In genomic region chrX:50169717-50170116, GRCh38 we compare ENCODE assay signal across 24 cellular contexts. TPM values are rescaled to one million over a fixed set of nuclear protein-coding genes. Genes with fewer than 3 reads are reported as not detected.
A peak's percentile ranks its signal among the peaks of the same experiment; 100 is the strongest.
DNase-seq lines count a peak whose midpoint lies in the region; ATAC-seq, FAIRE-seq and TF ChIP-seq lines count a peak whose summit lies in the region.
"Had no signal": no experiment of that assay in that cellular context is flagged by ENCODE, and none has a peak within 500 bp of the region (broad histone marks: within the 10 kb centered on the region; RNA-seq: fewer than 3 reads in every experiment).

No MANE protein-coding gene starts in this region.

- no peak overlapping the region for H4K91ac ChIP-seq in H1 (replicated peaks; ENCODE audit: insufficient read length, low read length)

- H4K5ac ChIP-seq in H1 (ENCODE audit: insufficient read length, low read depth, low read length), result no peak overlapping the region

- H3K4me2 ChIP-seq in OCI-LY3 (ENCODE audit: low read length) (peak overlapping the region; percentile 70; the same call in 1 of the 2 replicates), H1 (ENCODE audit: insufficient read depth in 1 of 2, low read depth in 2 of 2, low read length in 2 of 2) (no peak overlapping the region)
- H3K4me2 ChIP-seq: BLaER1 had no signal

- H2BK15ac ChIP-seq in H1 (ENCODE audit: low read length), result no peak overlapping the region

- H3K4me1 ChIP-seq in OCI-LY3 (ENCODE audit: low read length), result peaks cover 23% of the 10 kb centered on the region
- H3K4me1 ChIP-seq in H1 (replicated peaks in 1 of 4; ENCODE audit: control insufficient read depth in 3 of 4, insufficient read depth in 4 of 4, low read length in 3 of 4), result 0 out of 7 replicates have a peak, but pooled peaks cover 0 to 3% (median 0%) of the 10 kb centered on the region in 4 experiments
- no peaks in the 10 kb centered on the region for H3K4me1 ChIP-seq in CD4-positive, alpha-beta memory T cell (ENCODE audit: insufficient read depth, low read length)
- H3K4me1 ChIP-seq: BE2C, BLaER1, Caco-2 had no signal

- no peak overlapping the region for H3K23ac ChIP-seq in H1 (ENCODE audit: insufficient read length)

- H3K4me1 Mint-ChIP-seq in activated T-helper 2 cell treated with anti-CD3 and anti-CD28 coated beads, Interferon-gamma antibody, Interleukin-2, Interleukin-4, amounts not matched to agents 10 μg/mL and 5 μg/mL and 100 μg/mL, durations not matched to agents 14 hours and 24 hours and 36 hours (ENCODE audit: low read depth), result peaks cover 13% of the 10 kb centered on the region
- peaks cover 0 to 2% (median under 1%) of the 10 kb centered on the region in 4 donors for H3K4me1 Mint-ChIP-seq in CD4-positive, alpha-beta memory T cell
- H3K4me1 Mint-ChIP-seq: CD14-positive monocyte had no signal

- H4K20me1 ChIP-seq in OCI-LY3 (ENCODE audit: insufficient read depth, low read length) (no peaks in the 10 kb centered on the region), H1 (replicated peaks in 1 of 2; ENCODE audit: control insufficient read depth in 1 of 2, insufficient read depth in 2 of 2, low read length in 2 of 2) (no peaks in the 10 kb centered on the region)

- no peak overlapping the region for H4K8ac ChIP-seq in H1 (ENCODE audit: extremely low read depth, insufficient read depth, low read length)

- no peak overlapping the region for H2BK5ac ChIP-seq in H1 (ENCODE audit: low read depth, low read length)

- H3K27ac ChIP-seq in OCI-LY3 (ENCODE audit: low read length) (no peak overlapping the region), H1 (ENCODE audit: low read depth, low read length) (no peak overlapping the region)
- H3K27ac ChIP-seq in CD4-positive, alpha-beta memory T cell (ENCODE audit: low read depth, low read length), result no peak overlapping the region
- H3K27ac ChIP-seq: BLaER1 had no signal

- no peaks in the 10 kb centered on the region for H3K36me3 Mint-ChIP-seq in activated T-helper 2 cell treated with anti-CD3 and anti-CD28 coated beads, Interferon-gamma antibody, Interleukin-2, Interleukin-4, amounts not matched to agents 10 μg/mL and 5 μg/mL and 100 μg/mL, durations not matched to agents 14 hours and 24 hours and 36 hours (ENCODE audit: low read depth)
- H3K36me3 Mint-ChIP-seq in CD4-positive, alpha-beta memory T cell, result no peaks in the 10 kb centered on the region
- H3K36me3 Mint-ChIP-seq: CD14-positive monocyte; CD4-positive, CD25-positive, alpha-beta regulatory T cell; CD8-positive, alpha-beta T cell had no signal

- H2AK5ac ChIP-seq in H1 (ENCODE audit: low read depth, low read length), result no peak overlapping the region

- TF ChIP-seq EP300 in H1 (IDR thresholded peaks at IDR 0.05; ENCODE audit: borderline replicate concordance in 1 of 2, low read depth in 2 of 2, low read length in 2 of 2), result no peak

- H3K4me3 Mint-ChIP-seq in activated T-helper 2 cell treated with anti-CD3 and anti-CD28 coated beads, Interferon-gamma antibody, Interleukin-2, Interleukin-4, amounts not matched to agents 10 μg/mL and 5 μg/mL and 100 μg/mL, durations not matched to agents 14 hours and 24 hours and 36 hours (ENCODE audit: low read depth), result no peak overlapping the region
- no peak overlapping the region for H3K4me3 Mint-ChIP-seq in CD4-positive, alpha-beta memory T cell
- H3K4me3 Mint-ChIP-seq: CD14-positive monocyte; CD4-positive, CD25-positive, alpha-beta regulatory T cell; CD8-positive, alpha-beta T cell had no signal

- no peaks in the 10 kb centered on the region for H3K27me3 ChIP-seq in OCI-LY3 (ENCODE audit: low read depth, low read length)
- no peaks in the 10 kb centered on the region for H3K27me3 ChIP-seq in H1 (replicated peaks in 1 of 4; ENCODE audit: control insufficient read depth in 3 of 4, extremely low read depth in 1 of 4, insufficient read depth in 3 of 4, low read length in 3 of 4)
- no peaks in the 10 kb centered on the region for H3K27me3 ChIP-seq in CD4-positive, alpha-beta memory T cell (ENCODE audit: insufficient read depth, low read length)
- H3K27me3 ChIP-seq: BE2C had no signal

- CTCF ChIA-PET in H1 (lab: Charles Lee; ENCODE audit: partially characterized antibody), result no interaction called here
- CTCF ChIA-PET in CD4-positive, alpha-beta memory T cell (lab: Charles Lee; ENCODE audit: partially characterized antibody), result no interaction called here

- no peaks in the 10 kb centered on the region for H3K9me3 ChIP-seq in OCI-LY3 (ENCODE audit: insufficient read depth, low read length)
- no peaks in the 10 kb centered on the region; a peak in 1 of 4 replicates for H3K9me3 ChIP-seq in H1 (ENCODE audit: insufficient read depth in 2 of 2, low read depth in 1 of 2, low read length in 1 of 2)
- no peaks in the 10 kb centered on the region for H3K9me3 ChIP-seq in CD4-positive, alpha-beta memory T cell (ENCODE audit: control insufficient read depth in 1 of 2, low read length in 2 of 2)
- H3K9me3 ChIP-seq: BE2C, Caco-2 had no signal

- POLR2A ChIA-PET in H1 (lab: Charles Lee; ENCODE audit: partially characterized antibody), result interaction anchor here (1.0 kb wide), 1 partner anchor 11 kb away, joined by 3 read pairs; no protein-coding TSS in a partner anchor
- POLR2A ChIA-PET in CD4-positive, alpha-beta memory T cell (lab: Charles Lee; ENCODE audit: partially characterized antibody), result no interaction called here

- peaks cover 2% of the 10 kb centered on the region for H3K27me3 Mint-ChIP-seq in activated T-helper 2 cell treated with anti-CD3 and anti-CD28 coated beads, Interferon-gamma antibody, Interleukin-2, Interleukin-4, amounts not matched to agents 10 μg/mL and 5 μg/mL and 100 μg/mL, durations not matched to agents 14 hours and 24 hours and 36 hours (ENCODE audit: low read depth)
- H3K27me3 Mint-ChIP-seq in CD4-positive, alpha-beta memory T cell, result peaks cover 0 to 1% of the 10 kb centered on the region in 2 donors

- 95% methylated on average over 3 of the region's 3 CpGs; no CpG with 5 or more reads in 1 of the 2 experiments for WGBS in H1 (ENCODE audit: extremely low coverage in 1 of 2, insufficient coverage in 1 of 2, insufficient read length in 1 of 2, insufficient replicate concordance in 2 of 2, low coverage in 1 of 2, low lambda C conversion rate in 2 of 2, missing lambda C conversion rate in 1 of 2), 2 experiments

- no peak overlapping the region for H3K9ac ChIP-seq in OCI-LY3 (ENCODE audit: low read length)
- H3K9ac ChIP-seq in H1 (replicated peaks in 1 of 4; ENCODE audit: extremely low read depth in 1 of 4, low read depth in 3 of 4, low read length in 3 of 4), result no peak overlapping the region
- H3K9ac ChIP-seq: BLaER1 had no signal

- TF ChIP-seq CTCF in OCI-LY3 (IDR thresholded peaks at IDR 0.05; ENCODE audit: low read depth, low read length) (no peak), H1 (IDR thresholded peaks at IDR 0.05; ENCODE audit: control extremely low read depth in 1 of 3, insufficient read depth in 1 of 3, low read depth in 1 of 3, low read length in 3 of 3) (no peak)

- no peak overlapping the region for H3K4me3 ChIP-seq in OCI-LY3 (ENCODE audit: low read length)
- H3K4me3 ChIP-seq in H1 (ENCODE audit: extremely low read depth in 1 of 4, insufficient read depth in 2 of 4, low read depth in 3 of 4, low read length in 4 of 4), result no peak overlapping the region
- H3K4me3 ChIP-seq in CD4-positive, alpha-beta memory T cell (ENCODE audit: low read length in 2 of 2), result no peak overlapping the region
- H3K4me3 ChIP-seq: BLaER1 had no signal

- no peak overlapping the region for H2BK120ac ChIP-seq in H1 (replicated peaks; ENCODE audit: low read depth, low read length)

- H3K79me2 ChIP-seq in OCI-LY3 (ENCODE audit: low read length) (no peaks in the 10 kb centered on the region), H1 (ENCODE audit: control insufficient read depth in 1 of 2, insufficient read depth in 2 of 2, low read length in 2 of 2) (no peaks in the 10 kb centered on the region)

- TF ChIP-seq RAD21 in H1 (IDR thresholded peaks at IDR 0.05 in 1 of 2, conservative IDR thresholded peaks at IDR 0.05 in 1 of 2; ENCODE audit: low read depth in 2 of 2, low read length in 2 of 2), result no peak

- H3K9me3 Mint-ChIP-seq in activated T-helper 2 cell treated with anti-CD3 and anti-CD28 coated beads, Interferon-gamma antibody, Interleukin-2, Interleukin-4, amounts not matched to agents 10 μg/mL and 5 μg/mL and 100 μg/mL, durations not matched to agents 14 hours and 24 hours and 36 hours, result no peaks in the 10 kb centered on the region
- peaks cover 0 to 7% (median 2%) of the 10 kb centered on the region in 8 donors for H3K9me3 Mint-ChIP-seq in CD4-positive, alpha-beta memory T cell

- H3K79me1 ChIP-seq in H1 (ENCODE audit: low read depth, low read length), result no peaks in the 10 kb centered on the region

- H3K27ac Mint-ChIP-seq in activated T-helper 2 cell treated with anti-CD3 and anti-CD28 coated beads, Interferon-gamma antibody, Interleukin-2, Interleukin-4, amounts not matched to agents 10 μg/mL and 5 μg/mL and 100 μg/mL, durations not matched to agents 14 hours and 24 hours and 36 hours, result peak overlapping the region; percentile 22
- H3K27ac Mint-ChIP-seq in CD4-positive, alpha-beta memory T cell, result no peak overlapping the region
- H3K27ac Mint-ChIP-seq: CD14-positive monocyte; CD4-positive, CD25-positive, alpha-beta regulatory T cell; CD8-positive, alpha-beta T cell had no signal

- H3K56ac ChIP-seq in H1 (replicated peaks; ENCODE audit: insufficient read length, low read depth, low read length), result no peak overlapping the region

- peak; percentile 24 for FAIRE-seq in H1 (lab: Jason Lieb, UNC)
- FAIRE-seq: A204.1, D721Med, G401.6, GM12891, GM19239 had no signal

- H2BK12ac ChIP-seq in H1 (ENCODE audit: low read depth, low read length), result 0 out of 2 replicates have a peak overlapping the region, but pooled peaks have one; percentile 9

- no peak for DNase-seq in activated T-helper 2 cell treated with anti-CD3 and anti-CD28 coated beads, Interferon-gamma antibody, Interleukin-2, Interleukin-4, amounts not matched to agents 10 μg/mL and 5 μg/mL and 100 μg/mL, durations not matched to agents 14 hours and 24 hours and 36 hours (ENCODE audit: low spot score)
- DNase-seq in H1 (ENCODE audit: low read depth in 1 of 2, low spot score in 2 of 2), result no peak
- DNase-seq in CD4-positive, alpha-beta memory T cell, result no peak
- DNase-seq: 8988T; ACHN; BE2C; C1 segment of cervical spinal cord; Caco-2; Calu3; CD4-positive, CD25-positive, alpha-beta regulatory T cell; CD8-positive, alpha-beta T cell; DMS79 treated with DMSO at 0.1 percent for 48 hours; GF-D8 had no signal

- TF ChIP-seq POLR2A in H1 (IDR thresholded peaks at IDR 0.05; ENCODE audit: control extremely low read depth in 1 of 2, low read depth in 2 of 2, low read length in 2 of 2), result no peak

- H2BK20ac ChIP-seq in H1 (ENCODE audit: low read length), result no peak overlapping the region

- no peak overlapping the region for H2AFZ ChIP-seq in OCI-LY3 (ENCODE audit: low read depth, low read length)
- H2AFZ ChIP-seq in H1 (ENCODE audit: low read length), result no peak overlapping the region

- no peak for ATAC-seq in SK-N-SH treated with all-trans-retinoic acid at 6 μM for 48 hours
- ATAC-seq: CD8-positive, alpha-beta T cell had no signal

- no peaks in the 10 kb centered on the region for H3K23me2 ChIP-seq in H1 (ENCODE audit: low read depth, low read length)

- H3K14ac ChIP-seq in H1 (ENCODE audit: insufficient read length), result no peak overlapping the region

- H3K4ac ChIP-seq in H1 (replicated peaks; ENCODE audit: insufficient read length, low read depth, low read length), result no peak overlapping the region

- H3K18ac ChIP-seq in H1 (ENCODE audit: extremely low read depth, low read length), result no peak overlapping the region

- intact Hi-C loops in activated T-helper 2 cell treated with anti-CD3 and anti-CD28 coated beads, Interferon-gamma antibody, Interleukin-2, Interleukin-4, amounts not matched to agents 10 μg/mL and 5 μg/mL and 100 μg/mL, durations not matched to agents 14 hours and 24 hours and 36 hours (cut with micrococcal nuclease), result loop anchor here (5.0 kb wide), 1 partner anchor 33 kb away; the partner anchor contains the start of genes AKAP4 and CCNB3
- intact Hi-C loops in CD4-positive, alpha-beta memory T cell (cut with micrococcal nuclease), result no loop called here

- H3K36me3 ChIP-seq in OCI-LY3 (replicated peaks; ENCODE audit: low read depth, low read length) (no peaks in the 10 kb centered on the region), H1 (ENCODE audit: control insufficient read depth in 2 of 4, insufficient read depth in 4 of 4, low read length in 3 of 4) (no peaks in the 10 kb centered on the region)
- H3K36me3 ChIP-seq in CD4-positive, alpha-beta memory T cell (ENCODE audit: insufficient read depth, low read length), result no peaks in the 10 kb centered on the region
- H3K36me3 ChIP-seq: BE2C, BLaER1 had no signal

RNA-seq across cellular contexts. Expression of gene AKAP4, which starts 31.1 kb away (rescaled TPM):
- not detected in 2 replicates for total RNA-seq in activated T-helper 2 cell treated with anti-CD3 and anti-CD28 coated beads, Interferon-gamma antibody, Interleukin-2, Interleukin-4, amounts not matched to agents 10 μg/mL and 5 μg/mL and 100 μg/mL, durations not matched to agents 14 hours and 24 hours and 36 hours
- not detected in 2 replicates for total RNA-seq in H1 (2021; fragmentation: NEBNext Ultra II Directional; extraction: Animal tissue kit (Norgen Biotek cat#: 25700))
- not detected in 2 replicates for polyA plus RNA-seq in H1 (2011; rRNA removed)
- polyA plus RNA-seq in H1 (2011; cell fraction: cytosol; rRNA removed), result not detected
- polyA plus RNA-seq in H1 (2011; cell fraction: nucleus; rRNA removed), result not detected
- polyA plus RNA-seq in H1 (2012, experiment 1 of 2), result not detected in 4 replicates
- polyA plus RNA-seq in H1 (2012, experiment 2 of 2), result 0.55 TPM
- not detected for polyA plus RNA-seq in H1 (2013, experiment 1 of 2)
- polyA plus RNA-seq in H1 (2013, experiment 2 of 2), result not detected
- polyA minus RNA-seq in H1 (2011; rRNA and poly(A)+ RNA removed), result not detected in 2 replicates
- not detected for polyA minus RNA-seq in H1 (2011; cell fraction: cytosol; rRNA and poly(A)+ RNA removed)
- polyA minus RNA-seq in H1 (2011; cell fraction: nucleus; rRNA and poly(A)+ RNA removed), result not detected
- not detected for total RNA-seq in CD4-positive, alpha-beta memory T cell
- polyA plus RNA-seq in CD4-positive, alpha-beta memory T cell, result not detected
- total RNA-seq: A673; Caco-2; Calu3; CD4-positive, CD25-positive, alpha-beta regulatory T cell; CD8-positive, alpha-beta T cell had no signal
- polyA plus RNA-seq: AG04450; CD14-positive monocyte; CD4-positive, CD25-positive, alpha-beta regulatory T cell had no signal

RNA-seq across cellular contexts. Expression of gene CCNB3, which starts 34.8 kb away (rescaled TPM):
- 0.55 and 1.3 TPM in 2 replicates for total RNA-seq in activated T-helper 2 cell treated with anti-CD3 and anti-CD28 coated beads, Interferon-gamma antibody, Interleukin-2, Interleukin-4, amounts not matched to agents 10 μg/mL and 5 μg/mL and 100 μg/mL, durations not matched to agents 14 hours and 24 hours and 36 hours
- total RNA-seq in H1 (2021; fragmentation: NEBNext Ultra II Directional; extraction: Animal tissue kit (Norgen Biotek cat#: 25700)), result 0.09 TPM in 1 of 2 replicates, not detected in the other
- 0.30 and 0.31 TPM in 2 replicates for polyA plus RNA-seq in H1 (2011; rRNA removed)
- 0.25 TPM for polyA plus RNA-seq in H1 (2011; cell fraction: cytosol; rRNA removed)
- polyA plus RNA-seq in H1 (2011; cell fraction: nucleus; rRNA removed), result 0.23 TPM
- 0.12 to 0.97 TPM (median 0.70 TPM) in 4 replicates for polyA plus RNA-seq in H1 (2012, experiment 1 of 2)
- polyA plus RNA-seq in H1 (2012, experiment 2 of 2), result not detected
- polyA plus RNA-seq in H1 (2013, experiment 1 of 2), result 0.39 TPM
- 0.26 TPM for polyA plus RNA-seq in H1 (2013, experiment 2 of 2)
- polyA minus RNA-seq in H1 (2011; rRNA and poly(A)+ RNA removed), result 0.60 and 1.0 TPM in 2 replicates
- polyA minus RNA-seq in H1 (2011; cell fraction: cytosol; rRNA and poly(A)+ RNA removed), result not detected
- 0.50 TPM for polyA minus RNA-seq in H1 (2011; cell fraction: nucleus; rRNA and poly(A)+ RNA removed)
- under 1 TPM; 0.09 to 0.17 TPM for total RNA-seq in CD4-positive, alpha-beta memory T cell
- polyA plus RNA-seq in CD4-positive, alpha-beta memory T cell, result not detected
- polyA plus RNA-seq: CD4-positive, CD25-positive, alpha-beta regulatory T cell had no signal
